Comparison of ENCODE assay signal across 21 cellular contexts in genomic region chr3:6321999-6322398, GRCh38.
"Had no signal": no experiment of that assay in that cellular context is flagged by ENCODE, and none has a peak within 500 bp of the region (broad histone marks: within the 10 kb centered on the region; RNA-seq: fewer than 3 reads in every experiment).

No MANE protein-coding gene starts in this region.

- FAIRE-seq: endometrium, islet of Langerhans, keratinocyte had no signal

- H3K27me3 ChIP-seq: colonic mucosa, esophagus muscularis mucosa, foreskin keratinocyte, gastrocnemius medialis, heart right ventricle, left lung had no signal

- H3K4me3 ChIP-seq: colonic mucosa, esophagus muscularis mucosa, gastrocnemius medialis, heart right ventricle, left lung, lower lobe of right lung, mucosa of descending colon had no signal

- H3K9me3 ChIP-seq: colonic mucosa, esophagus muscularis mucosa, gastrocnemius medialis, heart right ventricle, lower lobe of right lung, mucosa of descending colon had no signal

- H3K27ac ChIP-seq: colonic mucosa, esophagus muscularis mucosa, foreskin keratinocyte, gastrocnemius medialis, heart right ventricle, left lung, lower lobe of right lung had no signal

- DNase-seq: colonic mucosa; cortex of kidney; effector CD8-positive, alpha-beta T cell; effector memory CD8-positive, alpha-beta T cell; endodermal cell; foreskin keratinocyte; gastrocnemius medialis; glutamatergic neuron; head of caudate nucleus; heart right ventricle; hippocampal formation; left cardiac atrium; left ventricle myocardium superior; lower lobe of right lung; mesenchymal stem cell; mucosa of descending colon had no signal

- H3K36me3 ChIP-seq: colonic mucosa, esophagus muscularis mucosa, gastrocnemius medialis, heart right ventricle, left lung, lower lobe of right lung had no signal

- H3K4me1 ChIP-seq: colonic mucosa, esophagus muscularis mucosa, foreskin keratinocyte, gastrocnemius medialis, heart right ventricle, left lung, lower lobe of right lung had no signal

- ATAC-seq: effector memory CD8-positive, alpha-beta T cell; foreskin keratinocyte; gastrocnemius medialis; heart right ventricle; left cardiac atrium; left lung; left ventricle myocardium superior; lower lobe of right lung; mucosa of descending colon had no signal
